10 cellular contexts compared by ENCODE assay signal in the genomic region with DNA sequence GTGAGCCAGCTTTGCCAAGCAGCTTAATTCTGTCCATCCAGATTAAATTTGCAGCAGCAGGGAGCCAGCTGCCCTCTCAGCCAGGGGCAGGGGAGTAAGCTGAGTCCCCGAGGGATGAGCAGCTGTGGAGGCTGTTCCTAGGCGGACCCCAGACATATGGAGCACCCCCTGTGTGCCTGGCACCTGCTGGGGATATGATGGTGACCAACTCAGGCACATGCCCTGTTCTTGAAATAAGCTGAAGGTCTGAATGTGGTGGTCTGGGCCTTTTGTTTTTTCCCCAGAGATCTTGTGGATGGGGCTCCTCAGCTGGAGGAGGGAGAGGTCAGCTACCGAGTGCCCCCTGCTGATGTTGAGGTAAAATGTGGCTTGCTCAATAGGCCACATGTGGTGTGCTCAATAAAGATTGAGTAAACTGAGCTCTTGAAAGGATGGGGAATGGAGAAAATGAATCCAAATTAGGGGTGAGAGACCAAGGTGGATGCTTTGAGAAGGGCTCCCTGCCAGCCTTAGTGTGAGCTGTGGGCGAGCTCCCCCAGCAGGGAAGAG.
DNase-seq lines count a peak whose midpoint lies in the region; ATAC-seq and TF ChIP-seq lines count a peak whose summit lies in the region.
"Had no signal": no experiment of that assay in that cellular context is flagged by ENCODE, and none has a peak within 500 bp of the region (broad histone marks: within the 10 kb centered on the region; RNA-seq: fewer than 3 reads in every experiment).

No MANE protein-coding gene starts in this region.

- peak overlapping the region; percentile 83 to 85 for H3K27ac Mint-ChIP-seq in natural killer cell
- H3K27ac Mint-ChIP-seq in CD4-positive, alpha-beta T cell: no peak overlapping the region
- H3K27ac Mint-ChIP-seq: activated T-cell treated with anti-CD3 and anti-CD28 coated beads, Interleukin-2, amount 50 U/mL, for 24 hours had no signal

- peaks cover 69 to 80% of the 10 kb centered on the region in 2 donors for H3K4me1 Mint-ChIP-seq in natural killer cell
- H3K4me1 Mint-ChIP-seq in CD4-positive, alpha-beta T cell (ENCODE audit: low read depth): peaks cover 47% of the 10 kb centered on the region

- H3K27me3 Mint-ChIP-seq in natural killer cell (ENCODE audit: low read depth in 2 of 2): no peaks in the 10 kb centered on the region
- no peaks in the 10 kb centered on the region for H3K27me3 Mint-ChIP-seq in CD4-positive, alpha-beta T cell
- H3K27me3 Mint-ChIP-seq: activated T-cell treated with anti-CD3 and anti-CD28 coated beads, Interleukin-2, amount 50 U/mL, for 24 hours had no signal

- H3K27me3 ChIP-seq in BE2C (no peaks in the 10 kb centered on the region; the same call in 1 of the 2 replicates), Loucy (ENCODE audit: insufficient read depth, low read length, poor library complexity, severe bottlenecking) (no peaks in the 10 kb centered on the region), ascending aorta (no peaks in the 10 kb centered on the region)
- no peaks in the 10 kb centered on the region for H3K27me3 ChIP-seq in CD4-positive, alpha-beta T cell (ENCODE audit: control insufficient read depth, insufficient read depth, low read length)

- no peaks in the 10 kb centered on the region for H3K36me3 Mint-ChIP-seq in natural killer cell
- H3K36me3 Mint-ChIP-seq in CD4-positive, alpha-beta T cell (ENCODE audit: low read depth): no peaks in the 10 kb centered on the region

- peak overlapping the region; percentile 19 for H3K9ac ChIP-seq in Loucy (ENCODE audit: low read depth, low read length, poor library complexity, severe bottlenecking)

- no peaks in the 10 kb centered on the region for H3F3A ChIP-seq in Loucy (ENCODE audit: low read depth)

- no peaks in the 10 kb centered on the region for H3K9me3 ChIP-seq in BE2C
- 0 out of 2 replicates have a peak, but pooled peaks cover 7% of the 10 kb centered on the region for H3K9me3 ChIP-seq in Loucy (ENCODE audit: insufficient read depth, low read depth, low read length)
- H3K9me3 ChIP-seq in ascending aorta: no peaks in the 10 kb centered on the region
- H3K9me3 ChIP-seq in CD4-positive, alpha-beta T cell (ENCODE audit: control insufficient read depth, low read length): peaks cover 5% of the 10 kb centered on the region

- no peak overlapping the region for H2AFZ ChIP-seq in Loucy (ENCODE audit: low read length)

- no peaks in the 10 kb centered on the region for H3K36me3 ChIP-seq in BE2C
- H3K36me3 ChIP-seq in Loucy (ENCODE audit: insufficient read depth, low read length): no peaks in the 10 kb centered on the region
- peaks cover 63 to 69% of the 10 kb centered on the region in 2 donors for H3K36me3 ChIP-seq in ascending aorta

- H3K27ac ChIP-seq in ascending aorta: peak overlapping the region; percentile 88 to 98
- no peak overlapping the region for H3K27ac ChIP-seq in CD4-positive, alpha-beta T cell (ENCODE audit: low read depth, low read length)

- intact Hi-C loops in ascending aorta (cut with DNase I) (no loop called here), natural killer cell (cut with micrococcal nuclease) (no loop called here)
- intact Hi-C loops in CD4-positive, alpha-beta T cell (cut with DNase I, micrococcal nuclease): loop anchor here in 1 of 2 experiments (1.0 kb wide), 1 partner anchor 297 kb away; no protein-coding TSS in a partner anchor

- no peaks in the 10 kb centered on the region for H3K9me3 Mint-ChIP-seq in natural killer cell
- peaks cover 7% of the 10 kb centered on the region for H3K9me3 Mint-ChIP-seq in CD4-positive, alpha-beta T cell

- no peak overlapping the region for H3K4me3 Mint-ChIP-seq in natural killer cell
- no peak overlapping the region for H3K4me3 Mint-ChIP-seq in CD4-positive, alpha-beta T cell
- H3K4me3 Mint-ChIP-seq: activated T-cell treated with anti-CD3 and anti-CD28 coated beads, Interleukin-2, amount 50 U/mL, for 24 hours had no signal

- ATAC-seq in natural killer cell (no peak), HG03432 (IDR thresholded peaks at IDR 0.05; ENCODE audit: unreplicated experiment) (no peak)
- ATAC-seq in CD4-positive, alpha-beta T cell (ENCODE audit: poor library complexity): no peak

- CTCF ChIA-PET in CD4-positive, alpha-beta T cell (lab: Charles Lee): interaction anchor here (1.0 to 1.5 kb wide), 2 partner anchors 68 to 157 kb away, joined by 3 to 5 read pairs; no protein-coding TSS in a partner anchor

- H3K9me2 ChIP-seq in Loucy (replicated peaks; ENCODE audit: low read depth, low read length): no peaks in the 10 kb centered on the region

- H3K4me1 ChIP-seq in BE2C (no peaks in the 10 kb centered on the region; the same call in none of the 2 replicates), Loucy (ENCODE audit: insufficient read depth, low read length, poor library complexity, severe bottlenecking) (peaks cover 37% of the 10 kb centered on the region), ascending aorta (peaks cover 28 to 54% of the 10 kb centered on the region in 2 donors)

- H3K4me3 ChIP-seq in BE2C (ENCODE audit: low read depth, low read length) (no peak overlapping the region), Loucy (ENCODE audit: low read length, poor library complexity, severe bottlenecking) (no peak overlapping the region), ascending aorta (no peak overlapping the region)

- H4K20me1 ChIP-seq in Loucy (ENCODE audit: insufficient read depth, low read length, poor library complexity, severe bottlenecking): no peaks in the 10 kb centered on the region

- no peak overlapping the region for H3K4me2 ChIP-seq in Loucy (ENCODE audit: low read depth, low read length, poor library complexity, severe bottlenecking)

- no peak for DNase-seq in BE2C
- no peak for DNase-seq in ascending aorta (ENCODE audit: low spot score in 2 of 2)
- no peak for DNase-seq in natural killer cell
- DNase-seq in activated T-cell treated with anti-CD3 and anti-CD28 coated beads for 4 hours: no peak
- no peak for DNase-seq in DMS79 treated with DMSO at 0.1 percent for 48 hours (lab: John Stamatoyannopoulos, UW)
- no peak for DNase-seq in CD4-positive, alpha-beta T cell
- DNase-seq: activated T-cell treated with anti-CD3 and anti-CD28 coated beads, Interleukin-2, amount 50 U/mL, for 24 hours; central memory CD4-positive, alpha-beta T cell had no signal

- TF ChIP-seq CTCF in BE2C (IDR thresholded peaks at IDR 0.05; ENCODE audit: low read depth, low read length): peak; percentile 28; the same call in 1 of the 2 replicates
- TF ChIP-seq CTCF in Loucy (conservative IDR thresholded peaks at IDR 0.05; ENCODE audit: low read length): peak; percentile 48
- no peak for TF ChIP-seq CTCF in ascending aorta (IDR thresholded peaks at IDR 0.05)
- TF ChIP-seq CTCF in natural killer cell (IDR thresholded peaks at IDR 0.05): no peak
- no peak for TF ChIP-seq CTCF in CD4-positive, alpha-beta T cell (IDR thresholded peaks at IDR 0.05)

- POLR2A ChIA-PET in CD4-positive, alpha-beta T cell (lab: Charles Lee): interaction anchor here (1.3 to 3.5 kb wide), 5 partner anchors 9 to 33 kb away, joined by 4 to 31 read pairs (median 19); no protein-coding TSS in a partner anchor

- H3K79me2 ChIP-seq in Loucy (ENCODE audit: insufficient read depth, low read length): no peaks in the 10 kb centered on the region

Comparison
In these comparisons a context has a peak if more than half of its experiments do, and no peak if none do; other contexts are left out.
1. CTCF ChIP-seq: peak in BE2C (single experiment) and Loucy (single experiment); none in ascending aorta (0 of 3), natural killer cell (single experiment) and CD4-positive, alpha-beta T cell (single experiment).